In the genomic region with DNA sequence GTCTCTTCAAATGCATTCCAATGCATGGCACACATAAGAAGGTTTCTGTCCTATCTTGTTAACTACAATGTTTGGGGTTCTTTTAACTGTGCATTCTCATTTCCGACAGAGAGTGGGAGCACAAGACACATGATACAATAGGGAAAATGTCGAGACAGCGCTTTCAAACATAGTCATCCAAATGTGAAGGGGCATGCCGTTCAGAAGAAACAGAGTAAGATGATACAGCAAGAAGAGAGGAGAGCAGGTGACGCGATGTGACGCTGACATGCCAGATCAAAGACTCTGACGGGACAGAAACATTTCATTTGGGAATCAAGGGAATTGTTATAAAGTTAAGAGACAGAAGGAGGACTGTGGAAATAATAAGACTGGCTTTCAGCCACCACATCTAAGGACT, we compare ENCODE assay signal across 14 cellular contexts.
A peak's percentile ranks its signal among the peaks of the same experiment; 100 is the strongest.
DNase-seq lines count a peak whose midpoint lies in the region; ATAC-seq and TF ChIP-seq lines count a peak whose summit lies in the region.
"Had no signal": no experiment of that assay in that cellular context is flagged by ENCODE, and none has a peak within 500 bp of the region (broad histone marks: within the 10 kb centered on the region; RNA-seq: fewer than 3 reads in every experiment).

No MANE protein-coding gene starts in this region.

- TF ChIP-seq CTCF in epithelial cell of esophagus (IDR thresholded peaks at IDR 0.05; ENCODE audit: insufficient read depth, low read depth, low read length, missing control alignments): no peak

- DNase-seq in DMS79 treated with DMSO at 0.1 percent for 48 hours (lab: John Stamatoyannopoulos, UW): peak; percentile 16
- no peak for DNase-seq in DMS79 (lab: John Stamatoyannopoulos, UW)
- DNase-seq in NCI-H128 (lab: John Stamatoyannopoulos, UW; ENCODE audit: unreplicated experiment): peak; percentile 12
- peak; percentile 30 for DNase-seq in epithelial cell of esophagus (ENCODE audit: low read depth)
- peak; percentile 9 for DNase-seq in myocyte (ENCODE audit: low read depth)
- DNase-seq in stimulated activated effector memory CD8-positive, alpha-beta T cell treated with anti-CD3 and anti-CD28 coated beads, Interleukin-12 subunit alpha, Interleukin-12 subunit beta, amount 100 ng/mL, for 72 hours (ENCODE audit: low spot score in 2 of 2): no peak
- no peak for DNase-seq in NCI-H2227 treated with DMSO at 0.1 percent for 48 hours (lab: John Stamatoyannopoulos, UW)
- DNase-seq: CD8-positive, alpha-beta T cell; COR-L47; DMS153; GF-D8 had no signal

- no peaks in the 10 kb centered on the region for H3K36me3 Mint-ChIP-seq in stimulated activated effector memory CD8-positive, alpha-beta T cell treated with anti-CD3 and anti-CD28 coated beads, Interleukin-12 subunit alpha, Interleukin-12 subunit beta, amount 100 ng/mL, for 72 hours
- H3K36me3 Mint-ChIP-seq: CD14-positive monocyte; CD8-positive, alpha-beta T cell had no signal

- ATAC-seq in HG02610 (IDR thresholded peaks at IDR 0.05; ENCODE audit: unreplicated experiment): no peak
- no peak for ATAC-seq in stimulated activated effector memory CD8-positive, alpha-beta T cell treated with anti-CD3 and anti-CD28 coated beads, Interleukin-12 subunit alpha, Interleukin-12 subunit beta, amount 100 ng/mL, for 72 hours
- ATAC-seq: CD8-positive, alpha-beta T cell had no signal

- H3K4me3 Mint-ChIP-seq in stimulated activated effector memory CD8-positive, alpha-beta T cell treated with anti-CD3 and anti-CD28 coated beads, Interleukin-12 subunit alpha, Interleukin-12 subunit beta, amount 100 ng/mL, for 72 hours: no peak overlapping the region
- H3K4me3 Mint-ChIP-seq: CD14-positive monocyte; CD8-positive, alpha-beta T cell had no signal

- no peak overlapping the region for H3K27ac Mint-ChIP-seq in stimulated activated effector memory CD8-positive, alpha-beta T cell treated with anti-CD3 and anti-CD28 coated beads, Interleukin-12 subunit alpha, Interleukin-12 subunit beta, amount 100 ng/mL, for 72 hours
- H3K27ac Mint-ChIP-seq: CD8-positive, alpha-beta T cell had no signal

- H3K4me3 ChIP-seq in epithelial cell of esophagus (ENCODE audit: low read length): no peak overlapping the region
- H3K4me3 ChIP-seq: HAP-1 had no signal

- no peaks in the 10 kb centered on the region for H3K4me1 Mint-ChIP-seq in stimulated activated effector memory CD8-positive, alpha-beta T cell treated with anti-CD3 and anti-CD28 coated beads, Interleukin-12 subunit alpha, Interleukin-12 subunit beta, amount 100 ng/mL, for 72 hours
- H3K4me1 Mint-ChIP-seq: CD14-positive monocyte had no signal

- H3K9me3 Mint-ChIP-seq in stimulated activated effector memory CD8-positive, alpha-beta T cell treated with anti-CD3 and anti-CD28 coated beads, Interleukin-12 subunit alpha, Interleukin-12 subunit beta, amount 100 ng/mL, for 72 hours: no peaks in the 10 kb centered on the region
- H3K9me3 Mint-ChIP-seq: CD8-positive, alpha-beta T cell had no signal

Comparison
In these comparisons a context has a peak if more than half of its experiments do, and no peak if none do; other contexts are left out.
1. DNase-seq: peak in DMS79 treated with DMSO at 0.1 percent for 48 hours (single experiment), NCI-H128 (single experiment), epithelial cell of esophagus (single experiment) and myocyte (single experiment); none in DMS79 (single experiment), stimulated activated effector memory CD8-positive, alpha-beta T cell treated with anti-CD3 and anti-CD28 coated beads, Interleukin-12 subunit alpha, Interleukin-12 subunit beta, amount 100 ng/mL, for 72 hours (0 of 2) and NCI-H2227 treated with DMSO at 0.1 percent for 48 hours (single experiment).